ENCODE assay signal across 1 cellular context in the genomic region with DNA sequence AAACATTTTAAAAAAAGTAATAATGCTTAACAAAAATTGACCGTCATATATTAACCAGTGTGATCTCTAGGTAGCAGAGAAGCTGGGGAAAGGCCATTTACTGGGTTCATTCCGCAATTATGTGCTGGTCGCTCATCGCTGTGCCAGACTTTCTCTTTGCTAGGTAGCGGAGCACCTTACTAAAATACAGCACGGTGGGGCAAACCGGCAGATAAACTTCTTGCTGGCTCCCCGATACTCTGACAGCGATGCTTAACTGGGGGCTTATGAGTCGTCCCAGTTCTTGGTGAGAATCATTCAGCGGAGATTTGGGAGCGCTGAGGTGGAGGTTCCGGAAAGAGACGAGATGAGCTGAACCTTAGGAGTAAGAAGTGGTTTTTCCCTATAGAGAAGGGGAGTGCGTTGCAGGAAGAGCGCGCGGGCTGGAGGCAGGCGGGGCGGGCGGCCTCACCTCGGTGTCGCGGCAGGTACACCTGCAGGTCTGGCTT.
TF ChIP-seq lines count a peak whose summit lies in the region.

No MANE protein-coding gene starts in this region.

TF ChIP-seq in GM23338, 12 proteins besides CTCF, POLR2A, EP300 and RAD21 (continued from another document):
- TF ChIP-seq, protein P1, sequence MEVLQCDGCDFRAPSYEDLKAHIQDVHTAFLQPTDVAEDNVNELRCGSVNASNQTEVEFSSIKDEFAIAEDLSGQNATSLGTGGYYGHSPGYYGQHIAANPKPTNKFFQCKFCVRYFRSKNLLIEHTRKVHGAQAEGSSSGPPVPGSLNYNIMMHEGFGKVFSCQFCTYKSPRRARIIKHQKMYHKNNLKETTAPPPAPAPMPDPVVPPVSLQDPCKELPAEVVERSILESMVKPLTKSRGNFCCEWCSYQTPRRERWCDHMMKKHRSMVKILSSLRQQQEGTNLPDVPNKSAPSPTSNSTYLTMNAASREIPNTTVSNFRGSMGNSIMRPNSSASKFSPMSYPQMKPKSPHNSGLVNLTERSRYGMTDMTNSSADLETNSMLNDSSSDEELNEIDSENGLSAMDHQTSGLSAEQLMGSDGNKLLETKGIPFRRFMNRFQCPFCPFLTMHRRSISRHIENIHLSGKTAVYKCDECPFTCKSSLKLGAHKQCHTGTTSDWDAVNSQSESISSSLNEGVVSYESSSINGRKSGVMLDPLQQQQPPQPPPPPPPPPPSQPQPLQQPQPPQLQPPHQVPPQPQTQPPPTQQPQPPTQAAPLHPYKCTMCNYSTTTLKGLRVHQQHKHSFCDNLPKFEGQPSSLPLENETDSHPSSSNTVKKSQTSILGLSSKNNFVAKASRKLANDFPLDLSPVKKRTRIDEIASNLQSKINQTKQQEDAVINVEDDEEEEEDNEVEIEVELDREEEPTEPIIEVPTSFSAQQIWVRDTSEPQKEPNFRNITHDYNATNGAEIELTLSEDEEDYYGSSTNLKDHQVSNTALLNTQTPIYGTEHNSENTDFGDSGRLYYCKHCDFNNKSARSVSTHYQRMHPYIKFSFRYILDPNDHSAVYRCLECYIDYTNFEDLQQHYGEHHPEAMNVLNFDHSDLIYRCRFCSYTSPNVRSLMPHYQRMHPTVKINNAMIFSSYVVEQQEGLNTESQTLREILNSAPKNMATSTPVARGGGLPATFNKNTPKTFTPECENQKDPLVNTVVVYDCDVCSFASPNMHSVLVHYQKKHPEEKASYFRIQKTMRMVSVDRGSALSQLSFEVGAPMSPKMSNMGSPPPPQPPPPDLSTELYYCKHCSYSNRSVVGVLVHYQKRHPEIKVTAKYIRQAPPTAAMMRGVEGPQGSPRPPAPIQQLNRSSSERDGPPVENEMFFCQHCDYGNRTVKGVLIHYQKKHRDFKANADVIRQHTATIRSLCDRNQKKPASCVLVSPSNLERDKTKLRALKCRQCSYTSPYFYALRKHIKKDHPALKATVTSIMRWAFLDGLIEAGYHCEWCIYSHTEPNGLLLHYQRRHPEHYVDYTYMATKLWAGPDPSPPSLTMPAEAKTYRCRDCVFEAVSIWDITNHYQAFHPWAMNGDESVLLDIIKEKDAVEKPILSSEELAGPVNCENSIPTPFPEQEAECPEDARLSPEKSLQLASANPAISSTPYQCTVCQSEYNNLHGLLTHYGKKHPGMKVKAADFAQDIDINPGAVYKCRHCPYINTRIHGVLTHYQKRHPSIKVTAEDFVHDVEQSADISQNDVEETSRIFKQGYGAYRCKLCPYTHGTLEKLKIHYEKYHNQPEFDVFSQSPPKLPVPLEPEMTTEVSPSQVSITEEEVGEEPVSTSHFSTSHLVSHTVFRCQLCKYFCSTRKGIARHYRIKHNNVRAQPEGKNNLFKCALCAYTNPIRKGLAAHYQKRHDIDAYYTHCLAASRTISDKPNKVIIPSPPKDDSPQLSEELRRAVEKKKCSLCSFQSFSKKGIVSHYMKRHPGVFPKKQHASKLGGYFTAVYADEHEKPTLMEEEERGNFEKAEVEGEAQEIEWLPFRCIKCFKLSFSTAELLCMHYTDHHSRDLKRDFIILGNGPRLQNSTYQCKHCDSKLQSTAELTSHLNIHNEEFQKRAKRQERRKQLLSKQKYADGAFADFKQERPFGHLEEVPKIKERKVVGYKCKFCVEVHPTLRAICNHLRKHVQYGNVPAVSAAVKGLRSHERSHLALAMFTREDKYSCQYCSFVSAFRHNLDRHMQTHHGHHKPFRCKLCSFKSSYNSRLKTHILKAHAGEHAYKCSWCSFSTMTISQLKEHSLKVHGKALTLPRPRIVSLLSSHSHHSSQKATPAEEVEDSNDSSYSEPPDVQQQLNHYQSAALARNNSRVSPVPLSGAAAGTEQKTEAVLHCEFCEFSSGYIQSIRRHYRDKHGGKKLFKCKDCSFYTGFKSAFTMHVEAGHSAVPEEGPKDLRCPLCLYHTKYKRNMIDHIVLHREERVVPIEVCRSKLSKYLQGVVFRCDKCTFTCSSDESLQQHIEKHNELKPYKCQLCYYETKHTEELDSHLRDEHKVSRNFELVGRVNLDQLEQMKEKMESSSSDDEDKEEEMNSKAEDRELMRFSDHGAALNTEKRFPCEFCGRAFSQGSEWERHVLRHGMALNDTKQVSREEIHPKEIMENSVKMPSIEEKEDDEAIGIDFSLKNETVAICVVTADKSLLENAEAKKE (CRISPR knock-in tag; IDR thresholded peaks at IDR 0.05): no peak
- TF ChIP-seq CREB1 (CRISPR knock-in tag; IDR thresholded peaks at IDR 0.05; ENCODE audit: low read depth) (no peak), ZNF331 (CRISPR knock-in tag; IDR thresholded peaks at IDR 0.05; ENCODE audit: low read depth) (no peak)
TF ChIP-seq in GM23338: peak in this region for 0.
